4 cellular contexts compared by ENCODE assay signal in genomic region chr3:14437705-14438104, GRCh38. TPM values are rescaled to one million over a fixed set of nuclear protein-coding genes. Genes with fewer than 3 reads are reported as not detected.
DNase-seq lines count a peak whose midpoint lies in the region; ATAC-seq and TF ChIP-seq lines count a peak whose summit lies in the region.
"Not testable (repeated sequence)": the region's sequence is repeated elsewhere in the genome, so short reads cannot be mapped to it uniquely, and the experiment has no call there.

No MANE protein-coding gene starts in this region.

- not testable (repeated sequence) for ATAC-seq in WTC11; central memory CD8-positive, alpha-beta T cell (replicated peaks; ENCODE audit: extremely low read depth, poor library complexity, severe bottlenecking); stimulated activated effector memory CD8-positive, alpha-beta T cell treated with anti-CD3 and anti-CD28 coated beads, Interleukin-12 subunit alpha, Interleukin-12 subunit beta, amount 100 ng/mL, for 72 hours

- H3K4me1 ChIP-seq in neutrophil (ENCODE audit: control insufficient read depth in 1 of 2, insufficient read depth in 1 of 2, low read depth in 1 of 2, low read length in 1 of 2): peaks cover 88 to 94% of the 10 kb centered on the region in 2 experiments

- CTCF ChIA-PET in WTC11 (lab: Charles Lee): interaction anchor here (1.2 to 1.7 kb wide), 2 partner anchors 29 to 234 kb away, joined by 3 to 5 read pairs; no protein-coding TSS in a partner anchor

- H3K36me3 ChIP-seq in neutrophil: peaks cover 37% of the 10 kb centered on the region

- not testable (repeated sequence) for H3K4me3 Mint-ChIP-seq in WTC11; central memory CD8-positive, alpha-beta T cell; stimulated activated effector memory CD8-positive, alpha-beta T cell treated with anti-CD3 and anti-CD28 coated beads, Interleukin-12 subunit alpha, Interleukin-12 subunit beta, amount 100 ng/mL, for 72 hours

- not testable (repeated sequence) for DNase-seq in WTC11 (ENCODE audit: low spot score); central memory CD8-positive, alpha-beta T cell (ENCODE audit: low spot score in 2 of 2); stimulated activated effector memory CD8-positive, alpha-beta T cell treated with anti-CD3 and anti-CD28 coated beads, Interleukin-12 subunit alpha, Interleukin-12 subunit beta, amount 100 ng/mL, for 72 hours (ENCODE audit: low spot score in 2 of 2)

- not testable (repeated sequence) for H3K9me3 Mint-ChIP-seq in WTC11; central memory CD8-positive, alpha-beta T cell; stimulated activated effector memory CD8-positive, alpha-beta T cell treated with anti-CD3 and anti-CD28 coated beads, Interleukin-12 subunit alpha, Interleukin-12 subunit beta, amount 100 ng/mL, for 72 hours

- H3K4me1 Mint-ChIP-seq in WTC11: peaks cover 48% of the 10 kb centered on the region
- H3K4me1 Mint-ChIP-seq in central memory CD8-positive, alpha-beta T cell: peaks cover 65% of the 10 kb centered on the region
- peaks cover 73% of the 10 kb centered on the region for H3K4me1 Mint-ChIP-seq in stimulated activated effector memory CD8-positive, alpha-beta T cell treated with anti-CD3 and anti-CD28 coated beads, Interleukin-12 subunit alpha, Interleukin-12 subunit beta, amount 100 ng/mL, for 72 hours

- TF ChIP-seq CTCF in WTC11 (IDR thresholded peaks at IDR 0.05); neutrophil (IDR thresholded peaks at IDR 0.05): not testable (repeated sequence)

- peak overlapping the region; percentile 98 for H3K27ac ChIP-seq in neutrophil

- H3K36me3 Mint-ChIP-seq in WTC11; central memory CD8-positive, alpha-beta T cell (ENCODE audit: insufficient read depth): not testable (repeated sequence)
- H3K36me3 Mint-ChIP-seq in stimulated activated effector memory CD8-positive, alpha-beta T cell treated with anti-CD3 and anti-CD28 coated beads, Interleukin-12 subunit alpha, Interleukin-12 subunit beta, amount 100 ng/mL, for 72 hours: peaks cover 17% of the 10 kb centered on the region

- H3K27me3 ChIP-seq in neutrophil: not testable (repeated sequence)

- not testable (repeated sequence) for H3K27me3 Mint-ChIP-seq in WTC11 (ENCODE audit: low read depth); central memory CD8-positive, alpha-beta T cell

- H3K9me3 ChIP-seq in neutrophil: not testable (repeated sequence)

- POLR2A ChIA-PET in WTC11 (lab: Charles Lee): not testable (repeated sequence)

- H3K27ac Mint-ChIP-seq in WTC11: not testable (repeated sequence)
- peak overlapping the region; percentile 41 for H3K27ac Mint-ChIP-seq in central memory CD8-positive, alpha-beta T cell (ENCODE audit: low read depth)
- peak overlapping the region; percentile 29 for H3K27ac Mint-ChIP-seq in stimulated activated effector memory CD8-positive, alpha-beta T cell treated with anti-CD3 and anti-CD28 coated beads, Interleukin-12 subunit alpha, Interleukin-12 subunit beta, amount 100 ng/mL, for 72 hours

- not testable (repeated sequence) for H3K4me3 ChIP-seq in neutrophil (ENCODE audit: low read depth in 1 of 2, low read length in 1 of 2)

TF ChIP-seq in WTC11, 78 proteins besides CTCF, POLR2A, EP300 and RAD21:
- peak; percentile 54; the same call in 1 of the 2 replicates for TF ChIP-seq HMGA2 (CRISPR knock-in tag; IDR thresholded peaks at IDR 0.05)

RNA-seq across cellular contexts. Expression of gene SLC6A6, which starts 35.3 kb away (rescaled TPM):
- 144 to 211 TPM (median 147 TPM) in 3 replicates for total RNA-seq in WTC11 (2021)
